In the genomic region with DNA sequence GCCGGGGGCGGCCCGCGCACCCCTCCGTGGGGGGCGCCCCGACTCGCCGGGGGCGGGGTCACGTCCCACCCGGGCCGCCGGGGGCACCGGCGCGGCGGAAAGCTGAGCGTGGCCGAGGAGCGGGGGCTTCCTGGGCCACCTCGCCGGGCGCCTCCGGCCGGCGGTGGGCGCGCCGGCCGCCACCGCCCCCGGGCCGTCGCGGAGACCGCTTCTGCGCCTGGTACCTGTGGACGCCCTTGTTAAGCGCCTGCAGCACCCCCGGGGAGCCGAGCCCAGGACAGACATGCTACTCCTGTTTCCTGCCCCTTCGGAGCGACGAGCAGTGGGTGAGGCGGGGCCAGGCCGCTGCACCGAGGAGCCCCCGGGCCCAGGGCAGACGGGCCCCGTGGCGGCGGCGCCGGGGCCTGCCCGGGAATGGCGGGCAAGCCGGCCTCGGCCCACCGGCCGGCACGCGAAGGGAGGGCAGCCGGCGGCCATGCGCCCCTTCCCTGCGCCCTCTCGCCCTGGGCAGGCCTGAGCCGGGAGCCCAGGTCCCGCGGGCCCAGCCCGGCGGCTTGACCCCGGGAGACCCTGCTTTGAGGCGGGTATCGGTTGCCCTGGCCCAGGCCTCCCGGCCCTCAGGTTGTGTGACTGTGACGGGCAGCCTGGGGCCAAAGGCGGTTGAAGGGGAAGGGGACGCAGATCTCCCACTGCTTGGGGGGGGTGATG, we compare ENCODE assay signal across 8 cellular contexts. TPM values are rescaled to one million over a fixed set of nuclear protein-coding genes. Genes with fewer than 3 reads are reported as not detected.
DNase-seq lines count a peak whose midpoint lies in the region; ATAC-seq and TF ChIP-seq lines count a peak whose summit lies in the region.

No MANE protein-coding gene starts in this region.

- peaks cover 18% of the 10 kb centered on the region for H3K4me1 Mint-ChIP-seq in T-helper 17 cell

- peak overlapping the region; percentile 50 for H3K4me3 ChIP-seq in brain microvascular endothelial cell (ENCODE audit: low read depth, low read length)
- H3K4me3 ChIP-seq in spleen = peak overlapping the region; percentile 33 to 93 (median 69)

- in situ Hi-C loops in brain microvascular endothelial cell (cut with HindIII; ENCODE audit: low pct_ligation_motif_present, low sequenced_read_pairs) = no loop called here
- in situ Hi-C loops in ACHN (cut with HindIII; ENCODE audit: low pct_ligation_motif_present, low pct_unique_long_range_greater_than_20kb, low sequenced_read_pairs) = no loop called here

- H3K36me3 ChIP-seq in brain microvascular endothelial cell (replicated peaks) = no peaks in the 10 kb centered on the region
- peaks cover 0 to 13% (median 0%) of the 10 kb centered on the region in 6 donors for H3K36me3 ChIP-seq in spleen

- no peak for TF ChIP-seq CTCF in brain microvascular endothelial cell (IDR thresholded peaks at IDR 0.05; ENCODE audit: low read depth, low read length, missing control alignments)
- TF ChIP-seq CTCF in spleen (IDR thresholded peaks at IDR 0.05 in 8 of 11, conservative IDR thresholded peaks at IDR 0.05 in 3 of 11) = no peak

- H3K27me3 ChIP-seq in brain microvascular endothelial cell (replicated peaks) = no peaks in the 10 kb centered on the region
- H3K27me3 ChIP-seq in spleen (replicated peaks in 1 of 7) = no peaks in the 10 kb centered on the region

- DNase-seq in NCI-H2171 treated with DMSO at 0.1 percent for 48 hours (lab: John Stamatoyannopoulos, UW) (peak; percentile 28), NCI-H2171 (lab: John Stamatoyannopoulos, UW) (no peak), T-helper 17 cell (peak; percentile 41 to 49 (median 44)), brain microvascular endothelial cell (no peak), iris pigment epithelial cell (ENCODE audit: low read depth) (peak; percentile 23), spleen (peak; percentile 92), ACHN (no peak)

- no peaks in the 10 kb centered on the region for H3K36me3 Mint-ChIP-seq in T-helper 17 cell (ENCODE audit: low read depth)

- H3K9me3 ChIP-seq in T-helper 17 cell (ENCODE audit: control insufficient read depth, low read length, poor library complexity, severe bottlenecking) = no peaks in the 10 kb centered on the region
- no peaks in the 10 kb centered on the region for H3K9me3 ChIP-seq in spleen

- intact Hi-C loops in spleen (cut with DNase I; ENCODE audit: low total_unique reads) = no loop called here

- H3K4me1 ChIP-seq in spleen = peaks cover 15 to 70% (median 46%) of the 10 kb centered on the region in 6 donors

- H3K4me3 Mint-ChIP-seq in T-helper 17 cell = peak overlapping the region; percentile 90

- ATAC-seq in HG03135 (IDR thresholded peaks at IDR 0.05; ENCODE audit: unreplicated experiment) (peak; percentile 15), T-helper 17 cell (peak; percentile 6)

- H3K27ac ChIP-seq in brain microvascular endothelial cell (peak overlapping the region; percentile 91), spleen (peak overlapping the region; percentile 89 to 99 (median 98))

- no peaks in the 10 kb centered on the region for H3K27me3 Mint-ChIP-seq in T-helper 17 cell

- peak overlapping the region; percentile 97 for H3K27ac Mint-ChIP-seq in T-helper 17 cell

- WGBS in spleen, 5 donors = 0 to 1% (median 1%) methylated on average over 28 to 80 of the region's 80 CpGs; no CpG with 5 or more reads in 1 of the 5 donors

- TF ChIP-seq POLR2A in spleen (IDR thresholded peaks at IDR 0.05) = no peak

RNA-seq across cellular contexts. Expression of a gene that starts 0.8 kb away (rescaled TPM):
- total RNA-seq in T-helper 17 cell = 100 to 1,000 TPM; 366 to 425 TPM
- total RNA-seq in spleen = 100 to 1,000 TPM in 6 of 7 donors, 10 to 100 TPM in 1; 96.0 to 149 (median 130) TPM
- 10 to 100 TPM; 18.5 to 36.2 (median 28.9) TPM for polyA plus RNA-seq in spleen

Comparison
In these comparisons a context has a peak if more than half of its experiments do, and no peak if none do; other contexts are left out.
1. DNase-seq: peak in NCI-H2171 treated with DMSO at 0.1 percent for 48 hours (single experiment), T-helper 17 cell (3 of 3), iris pigment epithelial cell (single experiment) and spleen (single experiment); none in NCI-H2171 (single experiment), brain microvascular endothelial cell (single experiment) and ACHN (single experiment).